ENCODE assay signal across 30 cellular contexts in genomic region chr3:186624598-186624997, GRCh38. TPM values are rescaled to one million over a fixed set of nuclear protein-coding genes. Genes with fewer than 3 reads are reported as not detected.
"Had no signal": no experiment of that assay in that cellular context is flagged by ENCODE, and none has a peak within 500 bp of the region (broad histone marks: within the 10 kb centered on the region; RNA-seq: fewer than 3 reads in every experiment).

No MANE protein-coding gene starts in this region.

- FAIRE-seq: colon, endothelial cell of umbilical vein, islet of Langerhans, keratinocyte had no signal

- H3K4me3 ChIP-seq: coronary artery, dorsolateral prefrontal cortex, esophagus squamous epithelium, gastrocnemius medialis, heart right ventricle, left lung, lower lobe of right lung, mucosa of descending colon had no signal

- H3K36me3 ChIP-seq: esophagus squamous epithelium, gastrocnemius medialis, heart right ventricle, left lung, lower lobe of right lung had no signal

- H3K9me3 ChIP-seq: esophagus squamous epithelium, gastrocnemius medialis, heart right ventricle, left lung, lower lobe of right lung, mucosa of descending colon had no signal

- H3K27me3 ChIP-seq: dorsolateral prefrontal cortex, gastrocnemius medialis had no signal

- DNase-seq: dermis blood vessel endothelial cell; dorsolateral prefrontal cortex; effector CD4-positive, alpha-beta T cell; effector memory CD4-positive, alpha-beta T cell; esophagus squamous epithelium; foreskin fibroblast; foreskin melanocyte; gastrocnemius medialis; glutamatergic neuron; head of caudate nucleus; heart right ventricle; hippocampal formation; left cardiac atrium; left lung; left ventricle myocardium superior; lower lobe of right lung; mesenchymal stem cell; mucosa of descending colon had no signal

- H3K4me1 ChIP-seq: esophagus squamous epithelium, gastrocnemius medialis, heart right ventricle, left lung, lower lobe of right lung had no signal

- ATAC-seq: gastrocnemius medialis, heart right ventricle, left cardiac atrium, left lung, left ventricle myocardium superior, lower lobe of right lung, mucosa of descending colon had no signal

- H3K27ac ChIP-seq: coronary artery, dorsolateral prefrontal cortex, esophagus squamous epithelium, gastrocnemius medialis, heart right ventricle, left lung, lower lobe of right lung had no signal

RNA-seq across cellular contexts. Expression of gene AHSG, which starts 11.7 kb away (rescaled TPM):
- total RNA-seq: dermis blood vessel endothelial cell, endothelial cell of umbilical vein, epithelial cell of proximal tubule, esophagus squamous epithelium, glomerular endothelial cell, heart right ventricle, kidney epithelial cell, left lung, left ventricle myocardium superior, lower lobe of right lung, lung microvascular endothelial cell, mesenteric fat pad, mesothelial cell of epicardium, mucosa of descending colon, myocyte had no signal
- polyA plus RNA-seq: endothelial cell of umbilical vein, heart right ventricle had no signal

RNA-seq across cellular contexts. Expression of gene FETUB, which starts 15.6 kb away (rescaled TPM):
- total RNA-seq: dermis blood vessel endothelial cell, endothelial cell of umbilical vein, epithelial cell of proximal tubule, gastrocnemius medialis, glomerular endothelial cell, kidney epithelial cell, left cardiac atrium, left lung, left ventricle myocardium superior, lower lobe of right lung, lung microvascular endothelial cell, mesenteric fat pad, mesothelial cell of epicardium, mucosa of descending colon, myocyte had no signal
- polyA plus RNA-seq: endothelial cell of umbilical vein, heart right ventricle had no signal

RNA-seq across cellular contexts. Expression of gene HRG, which starts 41.2 kb away (rescaled TPM):
- total RNA-seq: dermis blood vessel endothelial cell, endothelial cell of umbilical vein, epithelial cell of proximal tubule, esophagus squamous epithelium, glomerular endothelial cell, left lung, left ventricle myocardium superior, lower lobe of right lung, lung microvascular endothelial cell, mesenteric fat pad, mesothelial cell of epicardium, mucosa of descending colon, myocyte had no signal
- polyA plus RNA-seq: endothelial cell of umbilical vein, heart right ventricle had no signal
